Comparison of ENCODE assay signal across 15 cellular contexts in the genomic region with DNA sequence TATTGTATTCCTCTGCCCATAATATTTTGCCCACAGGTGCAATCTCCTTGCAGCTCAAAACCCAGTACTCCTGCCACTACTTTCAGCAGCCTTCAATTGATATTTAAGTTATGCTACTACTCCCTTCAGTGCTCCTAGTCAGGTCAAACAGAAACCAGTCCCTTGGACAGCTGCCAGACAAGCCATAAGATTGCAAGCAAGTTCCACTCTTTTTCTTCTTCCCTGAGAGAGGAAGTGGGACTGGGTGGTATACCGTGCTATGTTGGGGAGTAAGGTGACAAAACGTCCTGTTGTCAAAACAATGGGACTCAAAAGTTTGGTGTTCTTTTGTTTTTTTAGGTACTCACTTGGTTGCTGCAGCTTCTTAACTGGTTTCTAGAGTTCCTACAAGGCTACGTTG.
DNase-seq lines count a peak whose midpoint lies in the region; TF ChIP-seq lines count a peak whose summit lies in the region.
"Had no signal": no experiment of that assay in that cellular context is flagged by ENCODE, and none has a peak within 500 bp of the region (broad histone marks: within the 10 kb centered on the region; RNA-seq: fewer than 3 reads in every experiment).

No MANE protein-coding gene starts in this region.

- H3K9me3 ChIP-seq in left ventricle myocardium inferior (replicated peaks): no peaks in the 10 kb centered on the region
- peaks cover 0 to 4% (median 0%) of the 10 kb centered on the region in 4 donors for H3K9me3 ChIP-seq in stomach
- H3K9me3 ChIP-seq: esophagus muscularis mucosa had no signal

- TF ChIP-seq EP300 in stomach (IDR thresholded peaks at IDR 0.05): no peak

- CTCF ChIA-PET in RWPE1 (lab: Yijun Ruan, JAX): no interaction called here

- intact Hi-C loops in left ventricle myocardium inferior (cut with micrococcal nuclease) (no loop called here), stomach (cut with DNase I; ENCODE audit: low total_unique reads) (no loop called here)

- no peak for TF ChIP-seq CTCF in left ventricle myocardium inferior (IDR thresholded peaks at IDR 0.05; ENCODE audit: borderline replicate concordance)
- TF ChIP-seq CTCF in stomach (IDR thresholded peaks at IDR 0.05): no peak
- TF ChIP-seq CTCF in RWPE1 (conservative IDR thresholded peaks at IDR 0.05; ENCODE audit: low read depth): no peak

- no peak overlapping the region for H3K4me3 ChIP-seq in left ventricle myocardium inferior
- no peak overlapping the region for H3K4me3 ChIP-seq in stomach
- H3K4me3 ChIP-seq: esophagus muscularis mucosa, GM23248, skin epidermis had no signal

- TF ChIP-seq POLR2A in stomach (IDR thresholded peaks at IDR 0.05): no peak

- peaks cover 72% of the 10 kb centered on the region for H3K4me1 ChIP-seq in left ventricle myocardium inferior
- peaks cover 17 to 32% (median 20%) of the 10 kb centered on the region in 4 donors for H3K4me1 ChIP-seq in stomach

- H3K27ac ChIP-seq in left ventricle myocardium inferior (replicated peaks) (peak overlapping the region; percentile 13), stomach (no peak overlapping the region), RWPE1 (no peak overlapping the region)
- H3K27ac ChIP-seq: esophagus muscularis mucosa, GM23248, skin epidermis had no signal

- H3K36me3 ChIP-seq in left ventricle myocardium inferior (no peaks in the 10 kb centered on the region), stomach (no peaks in the 10 kb centered on the region)
- H3K36me3 ChIP-seq: esophagus muscularis mucosa had no signal

- POLR2A ChIA-PET in RWPE1 (lab: Yijun Ruan, JAX; ENCODE audit: low non-redundant PET): no interaction called here

- H3K27me3 ChIP-seq in left ventricle myocardium inferior (ENCODE audit: low read depth) (no peaks in the 10 kb centered on the region), stomach (no peaks in the 10 kb centered on the region)
- H3K27me3 ChIP-seq: esophagus muscularis mucosa had no signal

- DNase-seq in DMS53 (lab: John Stamatoyannopoulos, UW): peak; percentile 23
- no peak for DNase-seq in DMS53 treated with DMSO at 0.1 percent for 48 hours (lab: John Stamatoyannopoulos, UW; ENCODE audit: unreplicated experiment)
- DNase-seq in OCI-M1 (lab: John Stamatoyannopoulos, UW): peak; percentile 82
- no peak for DNase-seq in left ventricle myocardium inferior
- peak; percentile 76 for DNase-seq in stomach
- DNase-seq in NCI-H1048 (lab: John Stamatoyannopoulos, UW): no peak
- no peak for DNase-seq in RWPE1 (ENCODE audit: low spot score)
- DNase-seq in ecto neural progenitor cell (ENCODE audit: low spot score): no peak
- DNase-seq: 8988T; activated CD8-positive, alpha-beta memory T cell treated with anti-CD3 and anti-CD28 coated beads for 24 hours; GM23248; NCI-H187 treated with DMSO at 0.1 percent for 48 hours; trophoblast cell had no signal

- 31 to 38% (median 37%) methylated on average over 3 of the region's 3 CpGs for WGBS in stomach, 5 donors

Comparison
In these comparisons a context has a peak if more than half of its experiments do, and no peak if none do; other contexts are left out.
1. DNase-seq: peak in DMS53 (single experiment), OCI-M1 (single experiment) and stomach (single experiment); none in DMS53 treated with DMSO at 0.1 percent for 48 hours (single experiment), left ventricle myocardium inferior (single experiment), NCI-H1048 (single experiment), RWPE1 (single experiment) and ecto neural progenitor cell (single experiment).